18 cellular contexts compared by ENCODE assay signal in genomic region chr7:41570766-41571165, GRCh38.
"Had no signal": no experiment of that assay in that cellular context is flagged by ENCODE, and none has a peak within 500 bp of the region (broad histone marks: within the 10 kb centered on the region; RNA-seq: fewer than 3 reads in every experiment).

No MANE protein-coding gene starts in this region.

- ATAC-seq: foreskin keratinocyte; gastroesophageal sphincter; heart left ventricle; left lobe of liver; natural killer cell; psoas muscle; right cardiac atrium; stimulated activated naive B cell treated with anti-CD40 and anti-IgM and Interleukin-4, amounts not matched to agents 10 μg/mL and 1 μg/mL and 100 μg/mL, for 72 hours; stimulated activated naive CD8-positive, alpha-beta T cell treated with anti-CD3 and anti-CD28 coated beads, Interleukin-15, amount 100 ng/mL, for 72 hours; upper lobe of right lung had no signal

- DNase-seq: effector memory CD4-positive, alpha-beta T cell; foreskin keratinocyte; heart left ventricle; kidney; natural killer cell; occipital lobe; ovary; posterior cingulate gyrus; psoas muscle; right cardiac atrium; stimulated activated CD4-positive, alpha-beta T cell treated with anti-CD3 and anti-CD28 coated beads, Interleukin-15, amount 100 ng/mL, for 24 hours; stimulated activated CD4-positive, alpha-beta T cell treated with anti-CD3 and anti-CD28 coated beads, Interleukin-2, amount 100 ng/mL, for 48 hours; stimulated activated naive B cell treated with anti-CD40 and anti-IgM and Interleukin-4, amounts not matched to agents 10 μg/mL and 1 μg/mL and 100 μg/mL, for 72 hours; stimulated activated naive CD8-positive, alpha-beta T cell treated with anti-CD3 and anti-CD28 coated beads, Interleukin-15, amount 100 ng/mL, for 72 hours; transverse colon; upper lobe of right lung had no signal
